ENCODE assay signal across 1 cellular context in genomic region chr5:142391873-142392235, GRCh38.
TF ChIP-seq lines count a peak whose summit lies in the region.

No MANE protein-coding gene starts in this region.

TF ChIP-seq in K562, 482 proteins besides CTCF, POLR2A, EP300 and RAD21:
- TF ChIP-seq ETV1 (tag; conservative IDR thresholded peaks at IDR 0.05; ENCODE audit: low read depth): peak; percentile 36; the same call in 1 of the 2 replicates
- peak; percentile 31; the same call in 1 of the 2 replicates for TF ChIP-seq ELF4 (CRISPR knock-in tag; IDR thresholded peaks at IDR 0.05)
- 0 out of 2 replicates have a peak, but pooled peaks have one; percentile 35 for TF ChIP-seq ZBTB26 (CRISPR knock-in tag; IDR thresholded peaks at IDR 0.05)
- TF ChIP-seq ZNF512 (tag; IDR thresholded peaks at IDR 0.05): 0 out of 2 replicates have a peak, but pooled peaks have one; percentile 23
- peak; percentile 18 for TF ChIP-seq RBM25 (IDR thresholded peaks at IDR 0.05; ENCODE audit: low read depth, low read length, severe bottlenecking)
